Comparison of ENCODE assay signal across 16 cellular contexts in genomic region chr5:142506046-142506445, GRCh38.
DNase-seq lines count a peak whose midpoint lies in the region; ATAC-seq, FAIRE-seq and TF ChIP-seq lines count a peak whose summit lies in the region.
"Had no signal": no experiment of that assay in that cellular context is flagged by ENCODE, and none has a peak within 500 bp of the region (broad histone marks: within the 10 kb centered on the region; RNA-seq: fewer than 3 reads in every experiment).

No MANE protein-coding gene starts in this region.

- H3K4me3 ChIP-seq in A549 (no peak overlapping the region), fibroblast of the aortic adventitia (ENCODE audit: low read depth, low read length) (no peak overlapping the region), esophagus squamous epithelium (no peak overlapping the region)
- H3K4me3 ChIP-seq: ascending aorta, lung, vagina had no signal

- peaks cover 17% of the 10 kb centered on the region for H3K4me1 Mint-ChIP-seq in HFFc6 (ENCODE audit: low read depth)
- H3K4me1 Mint-ChIP-seq: B cell had no signal

- POLR2A ChIA-PET in A549 (lab: Yijun Ruan, JAX) = no interaction called here

- ATAC-seq in A549 (peak in 1 of 2 experiments; percentile 34; a peak in 1 of 6 replicates), HG03095 (IDR thresholded peaks at IDR 0.05; ENCODE audit: unreplicated experiment) (no peak)
- ATAC-seq: natural killer cell treated with Interleukin-12 subunit alpha and Interleukin-12 subunit beta and Interleukin-15 and Interleukin-18, amount 100 ng/mL, for 72 hours had no signal

- TF ChIP-seq CTCF in A549 (IDR thresholded peaks at IDR 0.05) (no peak), fibroblast of the aortic adventitia (IDR thresholded peaks at IDR 0.05; ENCODE audit: insufficient read depth, low read length) (no peak), HFFc6 (IDR thresholded peaks at IDR 0.05) (no peak), esophagus squamous epithelium (IDR thresholded peaks at IDR 0.05) (no peak)

- no peak overlapping the region for H3K4me3 Mint-ChIP-seq in HFFc6
- H3K4me3 Mint-ChIP-seq: activated T-helper 1 cell treated with anti-CD3 and anti-CD28 coated beads, Interleukin-12 subunit alpha, Interleukin-12 subunit beta, Interleukin-2, Interleukin-4 antibody, amounts not matched to agents 30 ng/mL and 10 ng/mL and 1 ng/mL, durations not matched to agents 14 hours and 24 hours and 36 hours; B cell; natural killer cell treated with Interleukin-12 subunit alpha and Interleukin-12 subunit beta and Interleukin-15 and Interleukin-18, amount 100 ng/mL, for 72 hours had no signal

- FAIRE-seq in A549 (lab: Jason Lieb, UNC) = no peak

- DNase-seq in A549 (ENCODE audit: low read depth in 1 of 2, low spot score in 1 of 2) (no peak), EL (peak; percentile 39), RPMI7951 (ENCODE audit: low read depth) (peak; percentile 65), fibroblast of the aortic adventitia (ENCODE audit: low read depth) (peak; percentile 53), HFFc6 (no peak), cortex of kidney (lab: John Stamatoyannopoulos, UW) (no peak), esophagus squamous epithelium (lab: John Stamatoyannopoulos, UW) (no peak)
- DNase-seq: NCI-H446, T-helper 9 cell had no signal

- intact Hi-C loops in esophagus squamous epithelium (cut with DNase I) = no loop called here

- TF ChIP-seq POLR2A in A549 (IDR thresholded peaks at IDR 0.05; ENCODE audit: low read length) (no peak), esophagus squamous epithelium (IDR thresholded peaks at IDR 0.05) (no peak)

- 79% methylated on average over 1 of the region's 1 CpG for WGBS in A549 (ENCODE audit: missing lambda C conversion rate)
- 78 to 100% methylated on average over 1 of the region's 1 CpG for WGBS in esophagus squamous epithelium, 2 donors

- no peaks in the 10 kb centered on the region for H3K27me3 Mint-ChIP-seq in HFFc6 (ENCODE audit: insufficient read depth)

- no peak for TF ChIP-seq EP300 in A549 (IDR thresholded peaks at IDR 0.05)

- no peaks in the 10 kb centered on the region for H3K9me3 Mint-ChIP-seq in HFFc6
- H3K9me3 Mint-ChIP-seq: natural killer cell treated with Interleukin-12 subunit alpha and Interleukin-12 subunit beta and Interleukin-15 and Interleukin-18, amount 100 ng/mL, for 72 hours had no signal

- H3K36me3 ChIP-seq in esophagus squamous epithelium = no peaks in the 10 kb centered on the region
- H3K36me3 ChIP-seq: ascending aorta, vagina had no signal

- CTCF ChIA-PET in A549 (lab: Yijun Ruan, JAX) = interaction anchor here (1.0 kb wide), 1 partner anchor 354 kb away, joined by 3 read pairs; no protein-coding TSS in a partner anchor

- no peak for TF ChIP-seq RAD21 in A549 (conservative IDR thresholded peaks at IDR 0.05 in 1 of 2, IDR thresholded peaks at IDR 0.05 in 1 of 2)

- no peaks in the 10 kb centered on the region for H3K9me3 ChIP-seq in A549
- no peaks in the 10 kb centered on the region for H3K9me3 ChIP-seq in esophagus squamous epithelium
- H3K9me3 ChIP-seq: ascending aorta, vagina had no signal

- H3K27me3 ChIP-seq in esophagus squamous epithelium = peaks cover 0 to 61% (median 0%) of the 10 kb centered on the region in 4 donors
- H3K27me3 ChIP-seq: ascending aorta, vagina had no signal

- peaks cover 5% of the 10 kb centered on the region; the same call in 1 of the 2 replicates for H3K36me3 Mint-ChIP-seq in HFFc6 (ENCODE audit: low read depth)
- H3K36me3 Mint-ChIP-seq: natural killer cell treated with Interleukin-12 subunit alpha and Interleukin-12 subunit beta and Interleukin-15 and Interleukin-18, amount 100 ng/mL, for 72 hours had no signal

- H3K27ac ChIP-seq in A549 (no peak overlapping the region), esophagus squamous epithelium (no peak overlapping the region)
- H3K27ac ChIP-seq: ascending aorta, vagina had no signal

- H3K27ac Mint-ChIP-seq in HFFc6 = no peak overlapping the region
- H3K27ac Mint-ChIP-seq: activated T-helper 1 cell treated with anti-CD3 and anti-CD28 coated beads, Interleukin-12 subunit alpha, Interleukin-12 subunit beta, Interleukin-2, Interleukin-4 antibody, amounts not matched to agents 30 ng/mL and 10 ng/mL and 1 ng/mL, durations not matched to agents 14 hours and 24 hours and 36 hours; B cell; natural killer cell treated with Interleukin-12 subunit alpha and Interleukin-12 subunit beta and Interleukin-15 and Interleukin-18, amount 100 ng/mL, for 72 hours had no signal

- peak overlapping the region; percentile 7; the same call in 2 of the 3 replicates for H3K4me2 ChIP-seq in A549

- peaks cover 31% of the 10 kb centered on the region for H3K4me1 ChIP-seq in A549
- H3K4me1 ChIP-seq in esophagus squamous epithelium = peaks cover 4 to 27% (median 8%) of the 10 kb centered on the region in 3 donors
- H3K4me1 ChIP-seq: vagina had no signal

TF ChIP-seq in A549, 52 proteins besides CTCF, POLR2A, EP300 and RAD21:
- no peak for TF ChIP-seq EHF (CRISPR knock-in tag; IDR thresholded peaks at IDR 0.05)
- no peak for TF ChIP-seq EHMT2 (IDR thresholded peaks at IDR 0.05; ENCODE audit: low read depth)
- TF ChIP-seq NFE2L2 (conservative IDR thresholded peaks at IDR 0.05; ENCODE audit: low read length) = no peak
- TF ChIP-seq FOSB (CRISPR knock-in tag; IDR thresholded peaks at IDR 0.05) = no peak
- TF ChIP-seq JUN (IDR thresholded peaks at IDR 0.05) = no peak
- TF ChIP-seq RARB (CRISPR knock-in tag; IDR thresholded peaks at IDR 0.05) = no peak
- no peak for TF ChIP-seq PBX3 (IDR thresholded peaks at IDR 0.05)
- no peak for TF ChIP-seq ESRRA (IDR thresholded peaks at IDR 0.05; ENCODE audit: borderline replicate concordance, low read length)
- TF ChIP-seq HOXB13 (CRISPR knock-in tag; IDR thresholded peaks at IDR 0.05; ENCODE audit: low read depth) = no peak
- no peak for TF ChIP-seq USF2 (IDR thresholded peaks at IDR 0.05)
- TF ChIP-seq RNF2 (IDR thresholded peaks at IDR 0.05; ENCODE audit: borderline replicate concordance, low read depth) = no peak
- no peak for TF ChIP-seq ATOH8 (CRISPR knock-in tag; IDR thresholded peaks at IDR 0.05; ENCODE audit: low read depth)
- TF ChIP-seq NPAS2 (CRISPR knock-in tag; IDR thresholded peaks at IDR 0.05; ENCODE audit: borderline replicate concordance) = no peak
- no peak for TF ChIP-seq HES2 (IDR thresholded peaks at IDR 0.05)
- TF ChIP-seq ZSCAN20 (CRISPR knock-in tag; IDR thresholded peaks at IDR 0.05) = no peak
- no peak for TF ChIP-seq MYC (IDR thresholded peaks at IDR 0.05; ENCODE audit: borderline replicate concordance, low read length)
- TF ChIP-seq BHLHE40 (IDR thresholded peaks at IDR 0.05; ENCODE audit: low read depth, low read length) = no peak
- no peak for TF ChIP-seq ELK1 (IDR thresholded peaks at IDR 0.05; ENCODE audit: low read depth, low read length)
- TF ChIP-seq KDM5A (IDR thresholded peaks at IDR 0.05) = no peak
- no peak for TF ChIP-seq MAZ (IDR thresholded peaks at IDR 0.05; ENCODE audit: borderline replicate concordance, low read depth, low read length)

Comparison
In these comparisons a context has a peak if more than half of its experiments do, and no peak if none do; other contexts are left out.
1. DNase-seq: peak in EL (single experiment), RPMI7951 (single experiment) and fibroblast of the aortic adventitia (single experiment); none in A549 (0 of 2), HFFc6 (single experiment), cortex of kidney (single experiment) and esophagus squamous epithelium (single experiment).